1 cellular context compared by ENCODE assay signal in the genomic region with DNA sequence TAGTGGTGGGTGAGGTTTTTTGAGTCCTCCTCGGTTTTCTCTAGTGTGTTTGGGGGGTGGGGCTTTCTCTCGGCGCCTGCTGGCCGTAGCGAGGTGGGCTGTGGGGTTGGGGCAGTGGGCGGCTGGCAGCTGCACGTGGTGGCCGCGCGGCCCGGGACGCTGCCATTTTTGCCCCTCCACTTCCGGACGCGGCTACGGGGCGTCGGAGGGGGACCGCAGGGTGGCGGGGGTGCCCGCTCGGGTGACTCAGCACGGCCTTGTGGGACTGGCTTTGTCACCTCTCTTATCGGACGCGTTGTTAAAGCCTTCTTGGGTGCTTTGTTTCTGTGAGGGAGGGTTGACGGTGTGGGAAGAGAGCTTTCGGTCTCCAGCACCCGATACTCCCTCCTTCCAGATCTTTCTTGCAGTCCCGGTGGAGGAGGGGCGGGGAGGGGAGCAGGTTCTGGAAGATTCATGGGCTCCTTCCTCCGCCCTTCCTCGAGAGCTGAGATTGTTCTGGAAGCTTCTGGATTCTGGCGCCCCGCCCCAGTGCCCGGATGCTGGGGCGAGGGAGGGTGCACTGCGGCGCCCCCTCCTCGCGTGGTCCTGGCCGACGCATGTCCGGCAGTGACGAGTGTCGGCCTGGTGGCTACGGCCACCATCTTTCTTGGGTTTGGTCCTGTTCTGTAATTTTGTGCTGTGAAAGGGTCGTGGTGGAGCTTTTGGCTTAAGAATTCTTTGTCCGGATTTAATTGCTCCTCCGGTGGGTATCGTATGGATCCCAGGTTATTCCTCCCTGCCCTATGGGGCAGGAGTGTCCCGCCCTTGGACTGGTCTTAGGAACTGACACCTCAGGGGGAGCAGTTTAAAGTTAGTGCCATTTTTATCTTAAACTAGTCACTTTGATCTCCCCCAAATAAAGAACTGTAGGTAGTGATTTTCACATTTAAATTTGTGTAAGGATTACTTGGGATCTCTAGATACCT.
TF ChIP-seq lines count a peak whose summit lies in the region.

No MANE protein-coding gene starts in this region.

TF ChIP-seq in K562, 482 proteins besides CTCF, POLR2A, EP300 and RAD21 (continued from another document and continues in another):
- TF ChIP-seq FOXP1 (CRISPR knock-in tag; IDR thresholded peaks at IDR 0.05): peak; percentile 17; the same call in 1 of the 2 replicates
- no peak for TF ChIP-seq FOXJ3 (CRISPR knock-in tag; IDR thresholded peaks at IDR 0.05)
- 0 out of 4 replicates have a peak, but pooled peaks have one; percentile 2 to 34 for TF ChIP-seq SIX5 (IDR thresholded peaks at IDR 0.05; ENCODE audit: borderline replicate concordance in 1 of 2, insufficient read depth in 1 of 2, low read depth in 1 of 2, low read length in 2 of 2)
- TF ChIP-seq ZBTB5 (IDR thresholded peaks at IDR 0.05): peak; percentile 5; the same call in 1 of the 2 replicates
- TF ChIP-seq, protein P1, sequence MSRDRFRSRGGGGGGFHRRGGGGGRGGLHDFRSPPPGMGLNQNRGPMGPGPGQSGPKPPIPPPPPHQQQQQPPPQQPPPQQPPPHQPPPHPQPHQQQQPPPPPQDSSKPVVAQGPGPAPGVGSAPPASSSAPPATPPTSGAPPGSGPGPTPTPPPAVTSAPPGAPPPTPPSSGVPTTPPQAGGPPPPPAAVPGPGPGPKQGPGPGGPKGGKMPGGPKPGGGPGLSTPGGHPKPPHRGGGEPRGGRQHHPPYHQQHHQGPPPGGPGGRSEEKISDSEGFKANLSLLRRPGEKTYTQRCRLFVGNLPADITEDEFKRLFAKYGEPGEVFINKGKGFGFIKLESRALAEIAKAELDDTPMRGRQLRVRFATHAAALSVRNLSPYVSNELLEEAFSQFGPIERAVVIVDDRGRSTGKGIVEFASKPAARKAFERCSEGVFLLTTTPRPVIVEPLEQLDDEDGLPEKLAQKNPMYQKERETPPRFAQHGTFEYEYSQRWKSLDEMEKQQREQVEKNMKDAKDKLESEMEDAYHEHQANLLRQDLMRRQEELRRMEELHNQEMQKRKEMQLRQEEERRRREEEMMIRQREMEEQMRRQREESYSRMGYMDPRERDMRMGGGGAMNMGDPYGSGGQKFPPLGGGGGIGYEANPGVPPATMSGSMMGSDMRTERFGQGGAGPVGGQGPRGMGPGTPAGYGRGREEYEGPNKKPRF (IDR thresholded peaks at IDR 0.05; ENCODE audit: low read depth, low read length): no peak
- TF ChIP-seq NFYB (IDR thresholded peaks at IDR 0.05; ENCODE audit: extremely low read depth, insufficient read length): no peak
- TF ChIP-seq KDM5B (IDR thresholded peaks at IDR 0.05; ENCODE audit: insufficient replicate concordance, low read depth, low read length): no peak
- no peak for TF ChIP-seq CEBPB (tag; IDR thresholded peaks at IDR 0.05)
- TF ChIP-seq U2AF1 (optimal IDR thresholded peaks at IDR 0.05; ENCODE audit: low read depth, low read length): peak; percentile 70
- TF ChIP-seq SIN3A (IDR thresholded peaks at IDR 0.05; ENCODE audit: borderline replicate concordance in 2 of 2, control insufficient read depth in 1 of 2, low read depth in 2 of 2, low read length in 2 of 2): peak; percentile 62 to 98
- TF ChIP-seq SMARCA5 (IDR thresholded peaks at IDR 0.05): no peak
- no peak for TF ChIP-seq SNAPC5 (CRISPR knock-in tag; IDR thresholded peaks at IDR 0.05)
- TF ChIP-seq DLX4 (CRISPR knock-in tag; IDR thresholded peaks at IDR 0.05): no peak
- peak; percentile 10 for TF ChIP-seq HNRNPUL1 (IDR thresholded peaks at IDR 0.05; ENCODE audit: low read length)
- TF ChIP-seq MLLT1 (IDR thresholded peaks at IDR 0.05): 0 out of 4 replicates have a peak, but pooled peaks of 1 of the 2 experiments have one; percentile 36
- TF ChIP-seq, protein P2, sequence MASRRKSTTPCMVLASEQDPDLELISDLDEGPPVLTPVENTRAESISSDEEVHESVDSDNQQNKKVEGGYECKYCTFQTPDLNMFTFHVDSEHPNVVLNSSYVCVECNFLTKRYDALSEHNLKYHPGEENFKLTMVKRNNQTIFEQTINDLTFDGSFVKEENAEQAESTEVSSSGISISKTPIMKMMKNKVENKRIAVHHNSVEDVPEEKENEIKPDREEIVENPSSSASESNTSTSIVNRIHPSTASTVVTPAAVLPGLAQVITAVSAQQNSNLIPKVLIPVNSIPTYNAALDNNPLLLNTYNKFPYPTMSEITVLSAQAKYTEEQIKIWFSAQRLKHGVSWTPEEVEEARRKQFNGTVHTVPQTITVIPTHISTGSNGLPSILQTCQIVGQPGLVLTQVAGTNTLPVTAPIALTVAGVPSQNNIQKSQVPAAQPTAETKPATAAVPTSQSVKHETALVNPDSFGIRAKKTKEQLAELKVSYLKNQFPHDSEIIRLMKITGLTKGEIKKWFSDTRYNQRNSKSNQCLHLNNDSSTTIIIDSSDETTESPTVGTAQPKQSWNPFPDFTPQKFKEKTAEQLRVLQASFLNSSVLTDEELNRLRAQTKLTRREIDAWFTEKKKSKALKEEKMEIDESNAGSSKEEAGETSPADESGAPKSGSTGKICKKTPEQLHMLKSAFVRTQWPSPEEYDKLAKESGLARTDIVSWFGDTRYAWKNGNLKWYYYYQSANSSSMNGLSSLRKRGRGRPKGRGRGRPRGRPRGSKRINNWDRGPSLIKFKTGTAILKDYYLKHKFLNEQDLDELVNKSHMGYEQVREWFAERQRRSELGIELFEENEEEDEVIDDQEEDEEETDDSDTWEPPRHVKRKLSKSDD (conservative IDR thresholded peaks at IDR 0.05; ENCODE audit: low read length): no peak
- TF ChIP-seq NR4A1 (CRISPR knock-in tag; IDR thresholded peaks at IDR 0.05): 0 out of 2 replicates have a peak, but pooled peaks have one; percentile 35
- no peak for TF ChIP-seq NR4A1 (tag; IDR thresholded peaks at IDR 0.05)
- no peak for TF ChIP-seq ZNF347 (CRISPR knock-in tag; IDR thresholded peaks at IDR 0.05; ENCODE audit: low read depth)
- no peak for TF ChIP-seq ZNF311 (CRISPR knock-in tag; IDR thresholded peaks at IDR 0.05)
- TF ChIP-seq, protein P3, sequence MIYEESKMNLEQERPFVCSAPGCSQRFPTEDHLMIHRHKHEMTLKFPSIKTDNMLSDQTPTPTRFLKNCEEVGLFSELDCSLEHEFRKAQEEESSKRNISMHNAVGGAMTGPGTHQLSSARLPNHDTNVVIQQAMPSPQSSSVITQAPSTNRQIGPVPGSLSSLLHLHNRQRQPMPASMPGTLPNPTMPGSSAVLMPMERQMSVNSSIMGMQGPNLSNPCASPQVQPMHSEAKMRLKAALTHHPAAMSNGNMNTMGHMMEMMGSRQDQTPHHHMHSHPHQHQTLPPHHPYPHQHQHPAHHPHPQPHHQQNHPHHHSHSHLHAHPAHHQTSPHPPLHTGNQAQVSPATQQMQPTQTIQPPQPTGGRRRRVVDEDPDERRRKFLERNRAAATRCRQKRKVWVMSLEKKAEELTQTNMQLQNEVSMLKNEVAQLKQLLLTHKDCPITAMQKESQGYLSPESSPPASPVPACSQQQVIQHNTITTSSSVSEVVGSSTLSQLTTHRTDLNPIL (CRISPR knock-in tag; IDR thresholded peaks at IDR 0.05): 0 out of 2 replicates have a peak, but pooled peaks have one; percentile 3
- no peak for TF ChIP-seq PHB2 (IDR thresholded peaks at IDR 0.05; ENCODE audit: low read depth)
- TF ChIP-seq SAFB2 (IDR thresholded peaks at IDR 0.05; ENCODE audit: borderline replicate concordance, low read depth, low read length, severe bottlenecking): no peak
- TF ChIP-seq ZNF232 (CRISPR knock-in tag; IDR thresholded peaks at IDR 0.05): peak; percentile 10; the same call in 1 of the 2 replicates
- peak; percentile 12 for TF ChIP-seq ZNF146 (CRISPR knock-in tag; IDR thresholded peaks at IDR 0.05; ENCODE audit: unreplicated experiment)
- TF ChIP-seq POLR2AphosphoS2 (IDR thresholded peaks at IDR 0.05; ENCODE audit: low read length): peak; percentile 21
- TF ChIP-seq, protein P4, sequence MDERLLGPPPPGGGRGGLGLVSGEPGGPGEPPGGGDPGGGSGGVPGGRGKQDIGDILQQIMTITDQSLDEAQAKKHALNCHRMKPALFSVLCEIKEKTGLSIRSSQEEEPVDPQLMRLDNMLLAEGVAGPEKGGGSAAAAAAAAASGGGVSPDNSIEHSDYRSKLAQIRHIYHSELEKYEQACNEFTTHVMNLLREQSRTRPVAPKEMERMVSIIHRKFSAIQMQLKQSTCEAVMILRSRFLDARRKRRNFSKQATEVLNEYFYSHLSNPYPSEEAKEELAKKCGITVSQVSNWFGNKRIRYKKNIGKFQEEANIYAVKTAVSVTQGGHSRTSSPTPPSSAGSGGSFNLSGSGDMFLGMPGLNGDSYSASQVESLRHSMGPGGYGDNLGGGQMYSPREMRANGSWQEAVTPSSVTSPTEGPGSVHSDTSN (CRISPR knock-in tag; IDR thresholded peaks at IDR 0.05; ENCODE audit: low read depth): no peak
- TF ChIP-seq, protein P4 (tag; conservative IDR thresholded peaks at IDR 0.05; ENCODE audit: low read depth): no peak
- TF ChIP-seq HDAC6 (IDR thresholded peaks at IDR 0.05; ENCODE audit: low read depth, low read length): no peak
- TF ChIP-seq, protein P5, sequence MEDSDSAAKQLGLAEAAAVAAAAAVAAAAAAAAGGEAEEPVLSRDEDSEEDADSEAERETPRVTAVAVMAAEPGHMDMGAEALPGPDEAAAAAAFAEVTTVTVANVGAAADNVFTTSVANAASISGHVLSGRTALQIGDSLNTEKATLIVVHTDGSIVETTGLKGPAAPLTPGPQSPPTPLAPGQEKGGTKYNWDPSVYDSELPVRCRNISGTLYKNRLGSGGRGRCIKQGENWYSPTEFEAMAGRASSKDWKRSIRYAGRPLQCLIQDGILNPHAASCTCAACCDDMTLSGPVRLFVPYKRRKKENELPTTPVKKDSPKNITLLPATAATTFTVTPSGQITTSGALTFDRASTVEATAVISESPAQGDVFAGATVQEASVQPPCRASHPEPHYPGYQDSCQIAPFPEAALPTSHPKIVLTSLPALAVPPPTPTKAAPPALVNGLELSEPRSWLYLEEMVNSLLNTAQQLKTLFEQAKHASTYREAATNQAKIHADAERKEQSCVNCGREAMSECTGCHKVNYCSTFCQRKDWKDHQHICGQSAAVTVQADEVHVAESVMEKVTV (CRISPR knock-in tag; IDR thresholded peaks at IDR 0.05): no peak; the same call in 1 of the 2 replicates
- no peak for TF ChIP-seq NR3C1 (CRISPR knock-in tag; IDR thresholded peaks at IDR 0.05)
- no peak for TF ChIP-seq ZNF121 (CRISPR knock-in tag; conservative IDR thresholded peaks at IDR 0.05)
- no peak for TF ChIP-seq SMAD2 (IDR thresholded peaks at IDR 0.05; ENCODE audit: low read depth, low read length)
- TF ChIP-seq, protein P6, sequence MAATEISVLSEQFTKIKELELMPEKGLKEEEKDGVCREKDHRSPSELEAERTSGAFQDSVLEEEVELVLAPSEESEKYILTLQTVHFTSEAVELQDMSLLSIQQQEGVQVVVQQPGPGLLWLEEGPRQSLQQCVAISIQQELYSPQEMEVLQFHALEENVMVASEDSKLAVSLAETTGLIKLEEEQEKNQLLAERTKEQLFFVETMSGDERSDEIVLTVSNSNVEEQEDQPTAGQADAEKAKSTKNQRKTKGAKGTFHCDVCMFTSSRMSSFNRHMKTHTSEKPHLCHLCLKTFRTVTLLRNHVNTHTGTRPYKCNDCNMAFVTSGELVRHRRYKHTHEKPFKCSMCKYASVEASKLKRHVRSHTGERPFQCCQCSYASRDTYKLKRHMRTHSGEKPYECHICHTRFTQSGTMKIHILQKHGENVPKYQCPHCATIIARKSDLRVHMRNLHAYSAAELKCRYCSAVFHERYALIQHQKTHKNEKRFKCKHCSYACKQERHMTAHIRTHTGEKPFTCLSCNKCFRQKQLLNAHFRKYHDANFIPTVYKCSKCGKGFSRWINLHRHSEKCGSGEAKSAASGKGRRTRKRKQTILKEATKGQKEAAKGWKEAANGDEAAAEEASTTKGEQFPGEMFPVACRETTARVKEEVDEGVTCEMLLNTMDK (IDR thresholded peaks at IDR 0.05; ENCODE audit: borderline replicate concordance, insufficient read depth, low read depth, low read length, poor library complexity, severe bottlenecking): peak; percentile 4
- TF ChIP-seq MEF2D (tag; conservative IDR thresholded peaks at IDR 0.05; ENCODE audit: low read depth): no peak; the same call in 1 of the 2 replicates
- peak; percentile 78; the same call in 1 of the 2 replicates for TF ChIP-seq ZNF584 (CRISPR knock-in tag; IDR thresholded peaks at IDR 0.05; ENCODE audit: low read depth)
- TF ChIP-seq ZNF316 (IDR thresholded peaks at IDR 0.05): peak; percentile 93
- no peak for TF ChIP-seq BRF1 (IDR thresholded peaks at IDR 0.05; ENCODE audit: borderline replicate concordance, extremely low read depth, insufficient read length)
- TF ChIP-seq BDP1 (IDR thresholded peaks at IDR 0.05; ENCODE audit: insufficient read depth, insufficient read length): no peak
- peak; percentile 2; the same call in 1 of the 2 replicates for TF ChIP-seq RUNX1 (IDR thresholded peaks at IDR 0.05; ENCODE audit: low read depth)
